ENCODE assay signal across 8 cellular contexts in the genomic region with DNA sequence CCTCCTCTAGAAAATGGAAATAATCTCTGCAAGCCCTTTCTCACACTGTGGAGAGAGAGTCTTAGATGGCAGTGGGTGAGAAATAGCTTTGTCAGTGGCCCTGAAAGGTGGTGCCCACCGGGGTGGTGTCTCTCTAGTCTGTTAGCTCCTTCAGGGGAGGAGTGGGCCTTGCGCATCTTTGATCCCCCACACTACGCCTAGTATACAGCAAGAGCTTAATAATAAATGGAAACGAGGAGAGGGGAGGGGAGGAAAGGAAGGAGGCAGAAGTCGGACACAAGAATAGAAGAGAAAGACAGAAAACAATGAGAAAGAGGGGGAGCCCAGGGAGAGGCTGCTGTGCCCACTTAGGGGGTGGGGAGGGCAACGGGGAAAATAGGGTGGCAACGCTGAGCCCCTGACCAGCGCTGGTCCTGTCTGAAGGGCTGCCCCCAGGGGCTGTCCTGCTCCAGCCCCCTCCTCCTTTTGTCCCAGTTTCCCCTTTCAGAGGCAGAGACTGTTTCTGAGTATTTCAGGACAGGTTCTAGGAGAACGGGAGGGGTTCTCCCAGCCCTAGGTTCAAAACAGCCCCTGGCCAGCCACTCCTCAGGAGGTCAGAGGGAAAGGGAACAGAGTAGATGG. TPM values are rescaled to one million over a fixed set of nuclear protein-coding genes. Genes with fewer than 3 reads are reported as not detected.
A peak's percentile ranks its signal among the peaks of the same experiment; 100 is the strongest.
DNase-seq lines count a peak whose midpoint lies in the region; ATAC-seq, FAIRE-seq and TF ChIP-seq lines count a peak whose summit lies in the region.

No MANE protein-coding gene starts in this region.

- H3K4me3 Mint-ChIP-seq in activated CD8-positive, alpha-beta memory T cell treated with anti-CD3 and anti-CD28 coated beads, Interleukin-2, amount 10 ng/mL, durations not matched to agents 7 days and 5 days, result peak overlapping the region; percentile 74
- peak overlapping the region; percentile 83 for H3K4me3 Mint-ChIP-seq in memory B cell

- BruUV-seq in GM12878 (replicated peaks; lab: Mats Ljungman, UMichigan), result no TSS peak

- H3K4me1 ChIP-seq in GM12878 (ENCODE audit: control insufficient read depth, insufficient read depth, low read length), result peaks cover 28% of the 10 kb centered on the region
- peaks cover 10 to 48% of the 10 kb centered on the region in 2 donors for H3K4me1 ChIP-seq in thyroid gland

- peaks cover 29% of the 10 kb centered on the region for H3K79me2 ChIP-seq in GM12878 (ENCODE audit: control insufficient read depth, insufficient read depth, low read length)

- H3K9ac ChIP-seq in GM12878 (ENCODE audit: control insufficient read depth, insufficient read depth, low read length), result peak overlapping the region; percentile 36; the same call in 1 of the 2 replicates

- H3K27ac Mint-ChIP-seq in activated CD8-positive, alpha-beta memory T cell treated with anti-CD3 and anti-CD28 coated beads, Interleukin-2, amount 10 ng/mL, durations not matched to agents 7 days and 5 days, result peak overlapping the region; percentile 76
- H3K27ac Mint-ChIP-seq in memory B cell, result peak overlapping the region; percentile 83

- H3K4me2 ChIP-seq in GM12878 (ENCODE audit: control insufficient read depth, insufficient read depth), result peak overlapping the region; percentile 72

- TF ChIP-seq RAD21 in GM12878 (IDR thresholded peaks at IDR 0.05; ENCODE audit: insufficient read depth, low read depth, low read length), result no peak

- POLR2A ChIA-PET in GM12878 (lab: Charles Lee), result interaction anchor here (0.6 to 2.2 kb wide), 3 partner anchors 9 to 400 kb away, joined by 3 to 8 read pairs (median 3); no protein-coding TSS in a partner anchor

- H3K4me3 ChIP-seq in GM12878, result peak overlapping the region; percentile 7; the same call in 1 of the 2 replicates
- peak overlapping the region in 1 of 3 donors; percentile 63 for H3K4me3 ChIP-seq in thyroid gland (replicated peaks in 1 of 3)

- no peaks in the 10 kb centered on the region for H4K20me1 ChIP-seq in GM12878 (ENCODE audit: control insufficient read depth, insufficient read depth)

- TF ChIP-seq CTCF in GM12878 (IDR thresholded peaks at IDR 0.05 in 2 of 3, conservative IDR thresholded peaks at IDR 0.05 in 1 of 3; ENCODE audit: control insufficient read depth in 2 of 3, extremely low read depth in 1 of 3, insufficient read depth in 1 of 3, low read depth in 3 of 3, low read length in 3 of 3), result no peak
- no peak for TF ChIP-seq CTCF in thyroid gland (IDR thresholded peaks at IDR 0.05)

- H3K27me3 ChIP-seq in GM12878 (replicated peaks in 1 of 2; ENCODE audit: control insufficient read depth in 2 of 2, insufficient read depth in 2 of 2, low read length in 1 of 2) (peaks cover 0 to 4% of the 10 kb centered on the region in 2 experiments; a peak in 1 of 4 replicates), thyroid gland (no peaks in the 10 kb centered on the region)

- intact Hi-C loops in GM12878 (cut with micrococcal nuclease; ENCODE audit: unreplicated experiment), result no loop called here
- intact Hi-C loops in thyroid gland (cut with DNase I), result no loop called here

- ATAC-seq in activated CD8-positive, alpha-beta memory T cell treated with anti-CD3 and anti-CD28 coated beads, Interleukin-2, amount 10 ng/mL, durations not matched to agents 7 days and 5 days, result no peak
- ATAC-seq in GM12878 (no peak), memory B cell (ENCODE audit: low read depth) (no peak), GM18498 (IDR thresholded peaks at IDR 0.05; ENCODE audit: unreplicated experiment) (no peak)

- TF ChIP-seq EP300 in GM12878 (IDR thresholded peaks at IDR 0.05; ENCODE audit: borderline replicate concordance in 1 of 2, control insufficient read depth in 1 of 2, low read depth in 2 of 2, low read length in 2 of 2), result no peak

- SMC1A ChIA-PET in GM12878 (lab: Charles Lee; ENCODE audit: uncharacterized antibody, unreplicated experiment), result interaction anchor here (1.1 to 1.9 kb wide), 3 partner anchors 10 to 18 kb away, joined by 4 to 11 read pairs (median 5); no protein-coding TSS in a partner anchor

- FAIRE-seq in GM12878 (lab: Jason Lieb, UNC), result no peak

- no peak for DNase-seq in activated CD8-positive, alpha-beta memory T cell treated with anti-CD3 and anti-CD28 coated beads, Interleukin-2, amount 10 ng/mL, durations not matched to agents 7 days and 5 days
- no peak for DNase-seq in activated CD8-positive, alpha-beta memory T cell treated with anti-CD3 and anti-CD28 coated beads, Interleukin-2, amount 50 U/mL, for 48 hours
- DNase-seq in GM12878 (ENCODE audit: low read depth, low spot score) (no peak), memory B cell (ENCODE audit: low spot score in 2 of 2) (no peak), thyroid gland (no peak), HT-29 (ENCODE audit: low spot score) (no peak), NCI-H146 (lab: John Stamatoyannopoulos, UW) (no peak)

- RAD21 ChIA-PET in GM12878 (lab: Charles Lee; ENCODE audit: unreplicated experiment), result interaction anchor here (1.1 to 3.1 kb wide), 3 partner anchors 9 to 33 kb away, joined by 3 to 10 read pairs (median 5); no protein-coding TSS in a partner anchor

- H3K27ac ChIP-seq in GM12878 (ENCODE audit: control insufficient read depth, insufficient read depth) (no peak overlapping the region), thyroid gland (peak overlapping the region; percentile 58 to 88 (median 66))

- TF ChIP-seq POLR2A in GM12878 (IDR thresholded peaks at IDR 0.05; ENCODE audit: low read depth, low read length), result no peak
- TF ChIP-seq POLR2A in thyroid gland (IDR thresholded peaks at IDR 0.05), result no peak

- WGBS in GM12878 (ENCODE audit: insufficient coverage, insufficient replicate concordance, low lambda C conversion rate, missing lambda C conversion rate), result 24% methylated on average over 9 of the region's 9 CpGs
- 64 to 69% methylated on average over 9 of the region's 9 CpGs for WGBS in thyroid gland, 2 donors

- no peaks in the 10 kb centered on the region for H3K27me3 Mint-ChIP-seq in activated CD8-positive, alpha-beta memory T cell treated with anti-CD3 and anti-CD28 coated beads, Interleukin-2, amount 10 ng/mL, durations not matched to agents 7 days and 5 days
- peaks cover 5% of the 10 kb centered on the region for H3K27me3 Mint-ChIP-seq in memory B cell

- H3K36me3 Mint-ChIP-seq in activated CD8-positive, alpha-beta memory T cell treated with anti-CD3 and anti-CD28 coated beads, Interleukin-2, amount 10 ng/mL, durations not matched to agents 7 days and 5 days, result no peaks in the 10 kb centered on the region
- no peaks in the 10 kb centered on the region for H3K36me3 Mint-ChIP-seq in memory B cell

- H3K36me3 ChIP-seq in GM12878 (ENCODE audit: control insufficient read depth in 2 of 2, insufficient read depth in 2 of 2, low read length in 1 of 2) (no peaks in the 10 kb centered on the region), thyroid gland (no peaks in the 10 kb centered on the region)

- in situ Hi-C loops in GM12878 (cut with MboI), result no loop called here

- CTCF ChIA-PET in activated CD8-positive, alpha-beta memory T cell treated with anti-CD3 and anti-CD28 coated beads, Interleukin-2, amount 10 ng/mL, durations not matched to agents 7 days and 5 days (lab: Charles Lee), result interaction anchor here (0.8 to 4.5 kb wide), 7 partner anchors 9 to 75 kb away, joined by 3 to 51 read pairs (median 7); no protein-coding TSS in a partner anchor
- CTCF ChIA-PET in GM12878 (lab: Yijun Ruan, JAX), result interaction anchor here (0.7 to 2.8 kb wide), 5 partner anchors 9 to 38 kb away, joined by 3 to 25 read pairs (median 4); no protein-coding TSS in a partner anchor

- no peak overlapping the region for H2AFZ ChIP-seq in GM12878 (ENCODE audit: control insufficient read depth, low read depth, low read length)

- peaks cover 59% of the 10 kb centered on the region for H3K4me1 Mint-ChIP-seq in activated CD8-positive, alpha-beta memory T cell treated with anti-CD3 and anti-CD28 coated beads, Interleukin-2, amount 10 ng/mL, durations not matched to agents 7 days and 5 days
- H3K4me1 Mint-ChIP-seq in memory B cell, result peaks cover 35% of the 10 kb centered on the region

- H3K9me3 ChIP-seq in GM12878 (replicated peaks; ENCODE audit: control insufficient read depth, insufficient read depth, low read length) (no peaks in the 10 kb centered on the region), thyroid gland (no peaks in the 10 kb centered on the region)

- H3K9me3 Mint-ChIP-seq in activated CD8-positive, alpha-beta memory T cell treated with anti-CD3 and anti-CD28 coated beads, Interleukin-2, amount 10 ng/mL, durations not matched to agents 7 days and 5 days (ENCODE audit: low read depth), result no peaks in the 10 kb centered on the region
- no peaks in the 10 kb centered on the region for H3K9me3 Mint-ChIP-seq in memory B cell

RNA-seq across cellular contexts. Expression of a gene that starts 1.2 kb away (rescaled TPM):
- 10 to 100 TPM; 42.6 to 69.3 TPM for total RNA-seq in activated CD8-positive, alpha-beta memory T cell treated with anti-CD3 and anti-CD28 coated beads, Interleukin-2, amount 10 ng/mL, durations not matched to agents 7 days and 5 days
- total RNA-seq in GM12878 (2013; cell fraction: nucleolus; rRNA removed), result 30.0 and 32.4 TPM in 2 replicates
- total RNA-seq in GM12878 (2014; rRNA removed), result 1.0 and 1.5 TPM in 2 replicates
- 2.3 TPM in 2 replicates for total RNA-seq in GM12878 (2014; rRNA removed; fragmentation: Illumina TruSeq; extraction: Trizol)
- 2.9 and 3.0 TPM in 2 replicates for total RNA-seq in GM12878 (2021)
- 1.2 TPM for polyA plus RNA-seq in GM12878 (2011; ENCODE audit: low read depth)
- 7.5 and 12.9 TPM in 2 replicates for polyA plus RNA-seq in GM12878 (2011; rRNA removed)
- polyA plus RNA-seq in GM12878 (2011; cell fraction: cytosol; rRNA removed), result 15.9 and 18.2 TPM in 2 replicates
- 15.6 and 17.4 TPM in 2 replicates for polyA plus RNA-seq in GM12878 (2011; cell fraction: nucleus; rRNA removed)
- 1.4 and 2.4 TPM in 2 replicates for polyA plus RNA-seq in GM12878 (2012)
- polyA plus RNA-seq in GM12878 (2014; fragmentation: Illumina TruSeq; extraction: Trizol), result 1.1 and 1.8 TPM in 2 replicates
- polyA plus RNA-seq in GM12878 (2014; fragmentation: Nextera tagmentation; extraction: Ambion mirVana), result under 1 TPM; 0.42 TPM
- polyA plus RNA-seq in GM12878 (2014; rRNA removed), result 1.6 and 1.8 TPM in 2 replicates
- polyA plus RNA-seq in GM12878 (2016; fragmentation: Nextera tagmentation; extraction: Ambion mirVana), result under 1 TPM; 0.39 to 0.42 TPM
- 47.7 and 49.8 TPM in 2 replicates for polyA minus RNA-seq in GM12878 (2011; rRNA and poly(A)+ RNA removed)
- polyA minus RNA-seq in GM12878 (2011; cell fraction: cytosol; rRNA and poly(A)+ RNA removed), result 7.7 and 9.0 TPM in 2 replicates
- 17.9 and 26.8 TPM in 2 replicates for polyA minus RNA-seq in GM12878 (2011; cell fraction: nucleus; rRNA and poly(A)+ RNA removed)
- total RNA-seq in thyroid gland, result 10 to 100 TPM; 15.7 to 44.7 (median 27.7) TPM
- 28.6 and 33.5 TPM in 2 replicates for total RNA-seq in HT-29 (2014; rRNA removed; shearing (Covaris generic))

RNA-seq across cellular contexts. Expression of a gene that starts 49.1 kb away (rescaled TPM):
- total RNA-seq in activated CD8-positive, alpha-beta memory T cell treated with anti-CD3 and anti-CD28 coated beads, Interleukin-2, amount 10 ng/mL, durations not matched to agents 7 days and 5 days, result 1,000 to 10,000 TPM; 2,848 to 3,262 TPM
- 327 and 328 TPM in 2 replicates for total RNA-seq in GM12878 (2013; cell fraction: nucleolus; rRNA removed)
- total RNA-seq in GM12878 (2014; rRNA removed) (3,162 and 3,203 TPM in 2 replicates), GM12878 (2014; rRNA removed; fragmentation: Illumina TruSeq; extraction: Trizol) (4,299 and 4,364 TPM in 2 replicates), GM12878 (2021) (4,496 and 4,555 TPM in 2 replicates), thyroid gland (1,000 to 10,000 TPM; 1,039 to 1,811 (median 1,104) TPM)
- polyA plus RNA-seq in GM12878 (2011; ENCODE audit: low read depth), result 8,364 TPM
- polyA plus RNA-seq in GM12878 (2011; rRNA removed) (4,355 and 4,741 TPM in 2 replicates), GM12878 (2014; fragmentation: Illumina TruSeq; extraction: Trizol) (5,039 and 6,875 TPM in 2 replicates), GM12878 (2014; fragmentation: Nextera tagmentation; extraction: Ambion mirVana) (1,000 to 10,000 TPM; 7,007 to 9,556 TPM), GM12878 (2014; rRNA removed) (4,204 and 4,437 TPM in 2 replicates), GM12878 (2016; fragmentation: Nextera tagmentation; extraction: Ambion mirVana) (1,000 to 10,000 TPM; 2,127 to 2,136 TPM)
- 4,091 and 4,155 TPM in 2 replicates for polyA plus RNA-seq in GM12878 (2011; cell fraction: cytosol; rRNA removed)
- polyA plus RNA-seq in GM12878 (2011; cell fraction: nucleus; rRNA removed), result 1,814 and 1,991 TPM in 2 replicates
- 6,227 and 7,157 TPM in 2 replicates for polyA plus RNA-seq in GM12878 (2012)
- 1,578 and 1,840 TPM in 2 replicates for polyA minus RNA-seq in GM12878 (2011; rRNA and poly(A)+ RNA removed)
- polyA minus RNA-seq in GM12878 (2011; cell fraction: cytosol; rRNA and poly(A)+ RNA removed), result 561 and 590 TPM in 2 replicates
- 168 and 212 TPM in 2 replicates for polyA minus RNA-seq in GM12878 (2011; cell fraction: nucleus; rRNA and poly(A)+ RNA removed)
- total RNA-seq in HT-29 (2014; rRNA removed; shearing (Covaris generic)), result 2,617 and 2,815 TPM in 2 replicates
